In the genomic region with DNA sequence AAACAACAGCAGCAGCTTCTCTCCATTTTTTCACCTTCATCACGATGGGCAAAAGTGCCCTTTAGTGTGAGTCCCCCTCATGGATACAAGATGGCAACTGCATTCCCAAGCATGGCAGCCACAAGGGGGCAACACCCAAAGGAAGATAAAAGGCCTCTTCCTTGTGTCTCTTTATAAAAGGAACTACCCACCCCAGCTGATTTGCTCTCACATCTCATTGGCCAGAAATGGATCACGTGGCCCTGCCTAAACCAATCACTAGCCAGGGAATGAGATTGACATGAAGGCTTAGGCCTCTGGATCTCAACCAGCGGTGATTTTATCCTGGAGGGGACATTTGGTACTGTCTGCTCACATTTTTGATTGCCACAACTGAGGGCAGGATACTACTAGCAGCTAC, we compare ENCODE assay signal across 8 cellular contexts. TPM values are rescaled to one million over a fixed set of nuclear protein-coding genes. Genes with fewer than 3 reads are reported as not detected.
DNase-seq lines count a peak whose midpoint lies in the region; ATAC-seq and TF ChIP-seq lines count a peak whose summit lies in the region.

No MANE protein-coding gene starts in this region.

- no peaks in the 10 kb centered on the region for H3K27me3 ChIP-seq in AG04450 (ENCODE audit: control insufficient read depth, insufficient read depth, low read length)

- POLR2A ChIA-PET in AG04450 (lab: Yijun Ruan, JAX) (no interaction called here), activated B cell treated with CpG ODN at 0.5 μM for 24 hours (lab: Charles Lee) (interaction anchor here (0.8 kb wide), 1 partner anchor 179 kb away, joined by 3 read pairs; the partner anchor contains the start of gene ATP2A2)

- no peak overlapping the region for H3K4me3 ChIP-seq in AG04450 (ENCODE audit: low read depth, low read length)
- no peak overlapping the region for H3K4me3 ChIP-seq in GM12864 (ENCODE audit: low read depth, low read length)
- H3K4me3 ChIP-seq in fibroblast of villous mesenchyme (ENCODE audit: low read depth, low read length): no peak overlapping the region
- H3K4me3 ChIP-seq in retinal pigment epithelial cell (ENCODE audit: low read length): no peak overlapping the region

- CTCF ChIA-PET in AG04450 (lab: Charles Lee) (interaction anchor here (0.6 to 3.2 kb wide), 14 partner anchors 10 to 329 kb away, joined by 3 to 79 read pairs (median 4); partner anchors contain the start of gene IFT81), activated B cell treated with CpG ODN at 0.5 μM for 24 hours (lab: Charles Lee) (interaction anchor here (1.0 to 2.2 kb wide), 4 partner anchors 10 to 785 kb away, joined by 3 to 17 read pairs (median 3); no protein-coding TSS in a partner anchor)

- intact Hi-C loops in activated B cell treated with CpG ODN at 0.5 μM for 24 hours (cut with micrococcal nuclease): no loop called here

- H3K9me3 ChIP-seq in AG04450 (ENCODE audit: control insufficient read depth, insufficient read depth, low read length): peaks cover 3% of the 10 kb centered on the region; the same call in 1 of the 2 replicates

- no peak overlapping the region for H3K27ac ChIP-seq in AG04450 (ENCODE audit: low read depth, low read length)

- H3K27ac Mint-ChIP-seq in activated B cell treated with CpG ODN at 0.5 μM for 24 hours: peak overlapping the region; percentile 46

- H3K27me3 Mint-ChIP-seq in activated B cell treated with CpG ODN at 0.5 μM for 24 hours: no peaks in the 10 kb centered on the region

- no peaks in the 10 kb centered on the region for H3K9me3 Mint-ChIP-seq in activated B cell treated with CpG ODN at 0.5 μM for 24 hours

- DNase-seq in AG04450 (ENCODE audit: low read depth, low spot score): no peak
- DNase-seq in GM12864 (ENCODE audit: low read depth): peak; percentile 43
- DNase-seq in NCI-H2171 treated with DMSO at 0.1 percent for 48 hours (lab: John Stamatoyannopoulos, UW): peak; percentile 83
- no peak for DNase-seq in activated B cell treated with CpG ODN at 0.5 μM for 24 hours
- DNase-seq in fibroblast of villous mesenchyme (ENCODE audit: low read depth): peak; percentile 64
- DNase-seq in retinal pigment epithelial cell (ENCODE audit: low read depth): no peak

- no peak overlapping the region for H3K4me3 Mint-ChIP-seq in activated B cell treated with CpG ODN at 0.5 μM for 24 hours

- H3K36me3 Mint-ChIP-seq in activated B cell treated with CpG ODN at 0.5 μM for 24 hours (ENCODE audit: low read depth): no peaks in the 10 kb centered on the region

- H3K4me1 Mint-ChIP-seq in activated B cell treated with CpG ODN at 0.5 μM for 24 hours: peaks cover 23% of the 10 kb centered on the region

- ATAC-seq in activated B cell treated with CpG ODN at 0.5 μM for 24 hours (ENCODE audit: low read depth): no peak
- ATAC-seq in GM19328 (IDR thresholded peaks at IDR 0.05; ENCODE audit: unreplicated experiment): no peak
- no peak for ATAC-seq in HG03521 (IDR thresholded peaks at IDR 0.05; ENCODE audit: unreplicated experiment)

- TF ChIP-seq CTCF in AG04450 (IDR thresholded peaks at IDR 0.05; ENCODE audit: low read depth, low read length): peak; percentile 42
- TF ChIP-seq CTCF in GM12864 (IDR thresholded peaks at IDR 0.05; ENCODE audit: low read depth, low read length, missing control alignments): peak; percentile 35
- no peak for TF ChIP-seq CTCF in activated B cell treated with CpG ODN at 0.5 μM for 24 hours (IDR thresholded peaks at IDR 0.05)
- TF ChIP-seq CTCF in fibroblast of villous mesenchyme (IDR thresholded peaks at IDR 0.05; ENCODE audit: insufficient read depth, low read depth, low read length): peak; percentile 44
- TF ChIP-seq CTCF in retinal pigment epithelial cell (conservative IDR thresholded peaks at IDR 0.05; ENCODE audit: low read depth, low read length): peak; percentile 56

RNA-seq across cellular contexts. Expression of gene IFT81, which starts 21.9 kb away (rescaled TPM):
- 13.3 and 22.1 TPM in 2 replicates for polyA plus RNA-seq in AG04450 (2011; rRNA removed)
- polyA minus RNA-seq in AG04450 (2011; rRNA and poly(A)+ RNA removed): 3.9 and 8.8 TPM in 2 replicates
- total RNA-seq in activated B cell treated with CpG ODN at 0.5 μM for 24 hours: 4.3 and 4.4 TPM in 2 replicates
- total RNA-seq in fibroblast of villous mesenchyme: 20.6 and 24.2 TPM in 2 replicates

RNA-seq across cellular contexts. Expression of gene C12orf76, which starts 53.9 kb away (rescaled TPM):
- 9.2 and 11.4 TPM in 2 replicates for polyA plus RNA-seq in AG04450 (2011; rRNA removed)
- 4.6 and 4.9 TPM in 2 replicates for polyA minus RNA-seq in AG04450 (2011; rRNA and poly(A)+ RNA removed)
- total RNA-seq in activated B cell treated with CpG ODN at 0.5 μM for 24 hours: 20.5 and 24.8 TPM in 2 replicates
- 6.8 and 9.5 TPM in 2 replicates for total RNA-seq in fibroblast of villous mesenchyme

Comparison
In these comparisons a context has a peak if more than half of its experiments do, and no peak if none do; other contexts are left out.
1. DNase-seq: peak in GM12864 (single experiment), NCI-H2171 treated with DMSO at 0.1 percent for 48 hours (single experiment) and fibroblast of villous mesenchyme (single experiment); none in AG04450 (single experiment), activated B cell treated with CpG ODN at 0.5 μM for 24 hours (single experiment) and retinal pigment epithelial cell (single experiment).